In genomic region chr1:145961425-145962156, GRCh38 we compare ENCODE assay signal across 2 cellular contexts.
A peak's percentile ranks its signal among the peaks of the same experiment; 100 is the strongest.
TF ChIP-seq lines count a peak whose summit lies in the region.

No MANE protein-coding gene starts in this region.

TF ChIP-seq in IMR-90, 13 proteins besides CTCF, POLR2A, EP300 and RAD21:
- no peak for TF ChIP-seq FOS (IDR thresholded peaks at IDR 0.05; ENCODE audit: low read depth, low read length)
- TF ChIP-seq MXI1 (IDR thresholded peaks at IDR 0.05; ENCODE audit: borderline replicate concordance, low read depth, low read length) = 0 out of 2 replicates have a peak, but pooled peaks have one; percentile 36
- TF ChIP-seq CHD1 (IDR thresholded peaks at IDR 0.05; ENCODE audit: low read depth, low read length) = no peak
- TF ChIP-seq, protein P1, sequence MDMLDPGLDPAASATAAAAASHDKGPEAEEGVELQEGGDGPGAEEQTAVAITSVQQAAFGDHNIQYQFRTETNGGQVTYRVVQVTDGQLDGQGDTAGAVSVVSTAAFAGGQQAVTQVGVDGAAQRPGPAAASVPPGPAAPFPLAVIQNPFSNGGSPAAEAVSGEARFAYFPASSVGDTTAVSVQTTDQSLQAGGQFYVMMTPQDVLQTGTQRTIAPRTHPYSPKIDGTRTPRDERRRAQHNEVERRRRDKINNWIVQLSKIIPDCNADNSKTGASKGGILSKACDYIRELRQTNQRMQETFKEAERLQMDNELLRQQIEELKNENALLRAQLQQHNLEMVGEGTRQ (IDR thresholded peaks at IDR 0.05; ENCODE audit: low read depth, low read length) = no peak
- peak; percentile 26; the same call in 1 of the 2 replicates for TF ChIP-seq BHLHE40 (IDR thresholded peaks at IDR 0.05; ENCODE audit: low read depth, low read length)

TF ChIP-seq in endothelial cell of umbilical vein, 7 proteins besides CTCF, POLR2A, EP300 and RAD21:
- TF ChIP-seq FOS (IDR thresholded peaks at IDR 0.05; ENCODE audit: borderline replicate concordance, insufficient read depth, low read length) = no peak
- TF ChIP-seq MYC (IDR thresholded peaks at IDR 0.05; ENCODE audit: low read depth, low read length) = no peak
- no peak for TF ChIP-seq EZH2 (IDR thresholded peaks at IDR 0.05; ENCODE audit: borderline replicate concordance, low read depth, low read length, severe bottlenecking)
- TF ChIP-seq MAX (IDR thresholded peaks at IDR 0.05; ENCODE audit: insufficient read depth, insufficient read length) = no peak
- TF ChIP-seq POLR2AphosphoS5 (IDR thresholded peaks at IDR 0.05; ENCODE audit: insufficient read depth, low read depth, low read length) = no peak
- TF ChIP-seq GATA2 (IDR thresholded peaks at IDR 0.05; ENCODE audit: insufficient read depth, insufficient read length, low read depth, low read length) = no peak
- no peak for TF ChIP-seq JUN (IDR thresholded peaks at IDR 0.05; ENCODE audit: borderline replicate concordance, insufficient read depth, insufficient read length, low read depth)
